18 cellular contexts compared by ENCODE assay signal in genomic region chr13:32390048-32390447, GRCh38. TPM values are rescaled to one million over a fixed set of nuclear protein-coding genes. Genes with fewer than 3 reads are reported as not detected.
DNase-seq lines count a peak whose midpoint lies in the region; ATAC-seq and TF ChIP-seq lines count a peak whose summit lies in the region.
"Had no signal": no experiment of that assay in that cellular context is flagged by ENCODE, and none has a peak within 500 bp of the region (broad histone marks: within the 10 kb centered on the region; RNA-seq: fewer than 3 reads in every experiment).

No MANE protein-coding gene starts in this region.

- no peaks in the 10 kb centered on the region for H3K27me3 Mint-ChIP-seq in CD4-positive, CD25-positive, alpha-beta regulatory T cell
- H3K27me3 Mint-ChIP-seq in activated CD8-positive, alpha-beta T cell treated with anti-CD3 and anti-CD28 coated beads, Interleukin-2, amount 10 ng/mL, durations not matched to agents 7 days and 5 days (ENCODE audit: low read depth), result no peaks in the 10 kb centered on the region
- H3K27me3 Mint-ChIP-seq: IgD-negative memory B cell had no signal

- DNase-seq in CD4-positive, CD25-positive, alpha-beta regulatory T cell, result no peak
- DNase-seq in activated CD8-positive, alpha-beta T cell treated with anti-CD3 and anti-CD28 coated beads, Interleukin-2, amount 10 ng/mL, durations not matched to agents 7 days and 5 days, result peak; percentile 49
- DNase-seq in upper lobe of right lung, result no peak
- DNase-seq in NCI-H1694 (lab: John Stamatoyannopoulos, UW), result no peak
- DNase-seq in activated CD4-positive, alpha-beta T cell treated with anti-CD3 and anti-CD28 coated beads, Interleukin-2, amount 50 U/mL, for 48 hours, result no peak
- DNase-seq in activated CD4-positive, alpha-beta T cell treated with anti-CD3 and anti-CD28 coated beads for 4 hours, result no peak
- DNase-seq: colonic mucosa, DMS153, NCI-H1417, NCI-H446, OCI-M1, SK-N-SH had no signal

- H3K9me3 Mint-ChIP-seq in CD4-positive, CD25-positive, alpha-beta regulatory T cell, result no peaks in the 10 kb centered on the region
- H3K9me3 Mint-ChIP-seq in activated CD8-positive, alpha-beta T cell treated with anti-CD3 and anti-CD28 coated beads, Interleukin-2, amount 10 ng/mL, durations not matched to agents 7 days and 5 days (ENCODE audit: insufficient read depth), result no peaks in the 10 kb centered on the region
- H3K9me3 Mint-ChIP-seq: IgD-negative memory B cell had no signal

- no peak for ATAC-seq in CD4-positive, CD25-positive, alpha-beta regulatory T cell (ENCODE audit: low read depth in 2 of 2)
- peak; percentile 81 for ATAC-seq in GM19395 (IDR thresholded peaks at IDR 0.05; ENCODE audit: unreplicated experiment)
- ATAC-seq in HG02973 (IDR thresholded peaks at IDR 0.05; ENCODE audit: unreplicated experiment), result peak; percentile 83
- ATAC-seq in activated CD8-positive, alpha-beta T cell treated with anti-CD3 and anti-CD28 coated beads, Interleukin-2, amount 10 ng/mL, durations not matched to agents 7 days and 5 days, result peak; percentile 96
- no peak for ATAC-seq in upper lobe of right lung
- ATAC-seq: HCT116 had no signal

- H3K4me3 Mint-ChIP-seq in CD4-positive, CD25-positive, alpha-beta regulatory T cell, result no peak overlapping the region
- H3K4me3 Mint-ChIP-seq in activated CD8-positive, alpha-beta T cell treated with anti-CD3 and anti-CD28 coated beads, Interleukin-2, amount 10 ng/mL, durations not matched to agents 7 days and 5 days, result peak overlapping the region; percentile 16

- H3K4me1 Mint-ChIP-seq in CD4-positive, CD25-positive, alpha-beta regulatory T cell, result peaks cover 3 to 11% (median 8%) of the 10 kb centered on the region in 4 donors
- peaks cover 38% of the 10 kb centered on the region for H3K4me1 Mint-ChIP-seq in activated CD8-positive, alpha-beta T cell treated with anti-CD3 and anti-CD28 coated beads, Interleukin-2, amount 10 ng/mL, durations not matched to agents 7 days and 5 days (ENCODE audit: low read depth)

- H3K27me3 ChIP-seq in CD4-positive, CD25-positive, alpha-beta regulatory T cell (ENCODE audit: control insufficient read depth, insufficient read depth, low read length), result no peaks in the 10 kb centered on the region
- H3K27me3 ChIP-seq in upper lobe of right lung, result no peaks in the 10 kb centered on the region
- H3K27me3 ChIP-seq: colonic mucosa had no signal

- no peaks in the 10 kb centered on the region for H3K36me3 Mint-ChIP-seq in CD4-positive, CD25-positive, alpha-beta regulatory T cell
- peaks cover 37% of the 10 kb centered on the region for H3K36me3 Mint-ChIP-seq in activated CD8-positive, alpha-beta T cell treated with anti-CD3 and anti-CD28 coated beads, Interleukin-2, amount 10 ng/mL, durations not matched to agents 7 days and 5 days (ENCODE audit: low read depth)
- H3K36me3 Mint-ChIP-seq: IgD-negative memory B cell had no signal

- no peak overlapping the region for H3K4me3 ChIP-seq in CD4-positive, CD25-positive, alpha-beta regulatory T cell (ENCODE audit: low read depth, low read length)
- no peak overlapping the region for H3K4me3 ChIP-seq in upper lobe of right lung
- H3K4me3 ChIP-seq: colonic mucosa, thoracic aorta had no signal

- no peaks in the 10 kb centered on the region for H3K9me3 ChIP-seq in CD4-positive, CD25-positive, alpha-beta regulatory T cell (ENCODE audit: control insufficient read depth in 2 of 2, low read length in 2 of 2)
- H3K9me3 ChIP-seq in upper lobe of right lung, result no peaks in the 10 kb centered on the region
- H3K9me3 ChIP-seq: colonic mucosa, SK-N-SH, thoracic aorta had no signal

- no peaks in the 10 kb centered on the region for H3K36me3 ChIP-seq in CD4-positive, CD25-positive, alpha-beta regulatory T cell (ENCODE audit: control insufficient read depth, insufficient read depth, low read length)
- H3K36me3 ChIP-seq in upper lobe of right lung, result no peaks in the 10 kb centered on the region
- H3K36me3 ChIP-seq: colonic mucosa, thoracic aorta had no signal

- intact Hi-C loops in upper lobe of right lung (cut with DNase I), result no loop called here

- H3K4me1 ChIP-seq in CD4-positive, CD25-positive, alpha-beta regulatory T cell (ENCODE audit: control insufficient read depth, insufficient read depth, low read length, poor library complexity, severe bottlenecking), result peaks cover 5% of the 10 kb centered on the region
- no peaks in the 10 kb centered on the region for H3K4me1 ChIP-seq in upper lobe of right lung
- H3K4me1 ChIP-seq: colonic mucosa had no signal

- POLR2A ChIA-PET in activated CD8-positive, alpha-beta T cell treated with anti-CD3 and anti-CD28 coated beads, Interleukin-2, amount 10 ng/mL, durations not matched to agents 7 days and 5 days (lab: Charles Lee), result interaction anchor here (1.8 to 3.1 kb wide), 3 partner anchors 36 to 75 kb away, joined by 6 to 17 read pairs (median 8); partner anchors contain the start of genes BRCA2, N4BP2L1 and ZAR1L

- TF ChIP-seq CTCF in upper lobe of right lung (IDR thresholded peaks at IDR 0.05), result no peak

- CTCF ChIA-PET in activated CD8-positive, alpha-beta T cell treated with anti-CD3 and anti-CD28 coated beads, Interleukin-2, amount 10 ng/mL, durations not matched to agents 7 days and 5 days (lab: Charles Lee), result interaction anchor here (0.6 to 2.3 kb wide), 9 partner anchors 9 to 261 kb away, joined by 3 to 13 read pairs (median 4); partner anchors contain the start of genes N4BP2L1 and N4BP2L2

- peak overlapping the region in 2 of 3 donors; percentile 3 to 23 for H3K27ac Mint-ChIP-seq in CD4-positive, CD25-positive, alpha-beta regulatory T cell
- peak overlapping the region; percentile 75 for H3K27ac Mint-ChIP-seq in activated CD8-positive, alpha-beta T cell treated with anti-CD3 and anti-CD28 coated beads, Interleukin-2, amount 10 ng/mL, durations not matched to agents 7 days and 5 days
- H3K27ac Mint-ChIP-seq: IgD-negative memory B cell, progenitor cell of endocrine pancreas had no signal

- H3K27ac ChIP-seq in CD4-positive, CD25-positive, alpha-beta regulatory T cell (ENCODE audit: insufficient read depth, low read length, poor library complexity, severe bottlenecking), result no peak overlapping the region
- no peak overlapping the region for H3K27ac ChIP-seq in upper lobe of right lung
- H3K27ac ChIP-seq: colonic mucosa, thoracic aorta had no signal

RNA-seq across cellular contexts. Expression of gene N4BP2L1, which starts 37.9 kb away (rescaled TPM):
- total RNA-seq in CD4-positive, CD25-positive, alpha-beta regulatory T cell, result 48.5 TPM
- polyA plus RNA-seq in CD4-positive, CD25-positive, alpha-beta regulatory T cell, result 10 to 100 TPM; 55.8 to 65.7 (median 61.5) TPM
- total RNA-seq in activated CD8-positive, alpha-beta T cell treated with anti-CD3 and anti-CD28 coated beads, Interleukin-2, amount 10 ng/mL, durations not matched to agents 7 days and 5 days, result 10 to 100 TPM; 27.7 to 27.8 TPM
- 25.3 TPM for total RNA-seq in upper lobe of right lung

Comparison
In these comparisons a context has a peak if more than half of its experiments do, and no peak if none do; other contexts are left out.
1. ATAC-seq: peak in GM19395 (single experiment), HG02973 (single experiment) and activated CD8-positive, alpha-beta T cell treated with anti-CD3 and anti-CD28 coated beads, Interleukin-2, amount 10 ng/mL, durations not matched to agents 7 days and 5 days (single experiment); none in CD4-positive, CD25-positive, alpha-beta regulatory T cell (0 of 2) and upper lobe of right lung (single experiment).